8 cellular contexts compared by ENCODE assay signal in genomic region chr5:119435436-119436132, GRCh38. TPM values are rescaled to one million over a fixed set of nuclear protein-coding genes. Genes with fewer than 3 reads are reported as not detected.
DNase-seq lines count a peak whose midpoint lies in the region; ATAC-seq and TF ChIP-seq lines count a peak whose summit lies in the region.

No MANE protein-coding gene starts in this region.

- H3K4me3 Mint-ChIP-seq in T-helper 17 cell (no peak overlapping the region), immature natural killer cell (no peak overlapping the region)

- H3K4me1 Mint-ChIP-seq in T-helper 17 cell (peaks cover 5% of the 10 kb centered on the region), immature natural killer cell (peaks cover 2 to 15% of the 10 kb centered on the region in 2 donors)

- H3K36me3 ChIP-seq in adipocyte (ENCODE audit: control insufficient read depth, insufficient read depth, low read length, severe bottlenecking): no peaks in the 10 kb centered on the region

- DNase-seq in T-helper 17 cell (peak; percentile 44 to 66 (median 46)), adipocyte (ENCODE audit: low read depth) (peak; percentile 65), immature natural killer cell (peak; percentile 30 to 56 (median 37)), NCI-H2227 treated with DMSO at 0.1 percent for 48 hours (lab: John Stamatoyannopoulos, UW) (no peak)
- DNase-seq in stimulated activated CD4-positive, alpha-beta T cell treated with anti-CD3 and anti-CD28 coated beads, Interleukin-4, amount 100 ng/mL, for 48 hours (ENCODE audit: low read depth in 2 of 2): peak; percentile 41 to 59

- ATAC-seq in GM19395 (IDR thresholded peaks at IDR 0.05; ENCODE audit: unreplicated experiment): peak; percentile 91
- ATAC-seq in HG03432 (IDR thresholded peaks at IDR 0.05; ENCODE audit: unreplicated experiment): peak; percentile 94
- ATAC-seq in T-helper 17 cell: peak; percentile 78

- no peaks in the 10 kb centered on the region for H3K4me1 ChIP-seq in adipocyte (ENCODE audit: control insufficient read depth, insufficient read depth, low read length)

- peak; percentile 50 for TF ChIP-seq CTCF in C4-2B (conservative IDR thresholded peaks at IDR 0.05)

- H3K27me3 ChIP-seq in adipocyte (replicated peaks; ENCODE audit: control insufficient read depth, insufficient read depth, low read length): peaks cover 26% of the 10 kb centered on the region

- peaks cover 53% of the 10 kb centered on the region for H3K27me3 Mint-ChIP-seq in T-helper 17 cell
- H3K27me3 Mint-ChIP-seq in immature natural killer cell (ENCODE audit: low read depth in 3 of 3): peaks cover 5 to 7% (median 5%) of the 10 kb centered on the region in 3 donors

- H3K4me3 ChIP-seq in adipocyte (ENCODE audit: low read length): no peak overlapping the region

- no peak overlapping the region for H3K27ac ChIP-seq in C4-2B

- H3K9me3 ChIP-seq in T-helper 17 cell (ENCODE audit: control insufficient read depth, low read length, poor library complexity, severe bottlenecking) (no peaks in the 10 kb centered on the region), adipocyte (ENCODE audit: control insufficient read depth, low read length) (no peaks in the 10 kb centered on the region)

- H3K9ac ChIP-seq in adipocyte (ENCODE audit: low read length): no peak overlapping the region

- H3K27ac Mint-ChIP-seq in T-helper 17 cell (peak overlapping the region; percentile 60), immature natural killer cell (no peak overlapping the region)

- H3K9me3 Mint-ChIP-seq in immature natural killer cell: no peaks in the 10 kb centered on the region

- H3K36me3 Mint-ChIP-seq in T-helper 17 cell (ENCODE audit: low read depth) (peaks cover 5% of the 10 kb centered on the region), immature natural killer cell (no peaks in the 10 kb centered on the region)

RNA-seq across cellular contexts. Expression of gene HSD17B4, which starts 16.7 kb away (rescaled TPM):
- 10 to 100 TPM; 26.3 to 38.6 TPM for total RNA-seq in T-helper 17 cell
- polyA plus RNA-seq in immature natural killer cell: 100 to 1,000 TPM in 1 of 3 donors, 10 to 100 TPM in 2; 52.6 to 108 (median 57.1) TPM
